In the genomic region with DNA sequence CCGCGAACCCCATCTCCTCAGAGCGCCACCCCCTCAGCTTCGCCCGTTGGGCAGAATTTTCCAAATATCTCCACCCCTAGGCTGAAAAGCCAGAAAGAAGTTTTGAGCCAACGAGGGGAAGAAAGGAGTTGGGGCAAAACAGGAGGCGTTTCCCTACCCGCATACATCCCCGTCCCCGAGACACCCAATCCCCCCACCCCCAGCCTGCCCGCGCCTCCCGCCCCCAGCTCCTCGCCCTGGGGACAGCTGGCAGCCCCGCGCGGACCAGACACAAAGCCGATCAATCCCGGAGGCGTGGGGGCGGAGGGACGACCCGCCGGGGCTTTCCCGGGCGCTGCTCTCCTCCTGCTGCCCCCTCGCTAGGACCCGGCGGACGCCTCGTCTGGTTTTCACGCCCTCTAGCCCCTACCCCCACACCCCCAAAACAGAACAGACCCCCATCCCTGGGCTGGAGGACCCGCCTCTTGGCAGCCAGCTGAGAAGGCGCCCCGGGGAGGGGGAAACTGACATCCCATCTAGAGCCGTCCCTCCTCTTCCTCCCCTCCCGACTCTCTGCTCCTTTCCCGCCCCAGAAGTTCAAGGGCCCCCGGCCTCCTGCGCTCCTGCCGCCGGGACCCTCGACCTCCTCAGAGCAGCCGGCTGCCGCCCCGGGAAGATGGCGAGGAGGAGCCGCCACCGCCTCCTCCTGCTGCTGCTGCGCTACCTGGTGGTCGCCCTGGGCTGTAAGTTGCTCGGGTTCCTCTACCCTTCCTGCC, we compare ENCODE assay signal across 8 cellular contexts. TPM values are rescaled to one million over a fixed set of nuclear protein-coding genes. Genes with fewer than 3 reads are reported as not detected.
DNase-seq lines count a peak whose midpoint lies in the region; ATAC-seq and TF ChIP-seq lines count a peak whose summit lies in the region.

A gene with protein sequence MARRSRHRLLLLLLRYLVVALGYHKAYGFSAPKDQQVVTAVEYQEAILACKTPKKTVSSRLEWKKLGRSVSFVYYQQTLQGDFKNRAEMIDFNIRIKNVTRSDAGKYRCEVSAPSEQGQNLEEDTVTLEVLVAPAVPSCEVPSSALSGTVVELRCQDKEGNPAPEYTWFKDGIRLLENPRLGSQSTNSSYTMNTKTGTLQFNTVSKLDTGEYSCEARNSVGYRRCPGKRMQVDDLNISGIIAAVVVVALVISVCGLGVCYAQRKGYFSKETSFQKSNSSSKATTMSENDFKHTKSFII (plus strand): TSS at position 92 of the 755 bp plus-strand sequence. CDS start 564 bp downstream, at position 656.

- H3K27me3 ChIP-seq in cardiac muscle cell (peaks cover 52% of the 10 kb centered on the region), parathyroid adenoma (ENCODE audit: control insufficient read depth, insufficient read depth, low read length) (no peaks in the 10 kb centered on the region)

- H2AFZ ChIP-seq in OCI-LY7 (ENCODE audit: low read length) (peak within 1 kb of the TSS; percentile 87), parathyroid adenoma (peak within 1 kb of the TSS; percentile 88)

- peaks cover 22% of the 10 kb centered on the region for H3K4me1 Mint-ChIP-seq in activated naive CD4-positive, alpha-beta T cell treated with anti-CD3 and anti-CD28 coated beads, Interleukin-2, amount 50 U/mL, for 24 hours

- H3K4me2 ChIP-seq in OCI-LY7 (ENCODE audit: low read length) (peak within 1 kb of the TSS; percentile 92), parathyroid adenoma (ENCODE audit: low read length) (peak within 1 kb of the TSS; percentile 77)

- intact Hi-C loops in OCI-LY7 (cut with micrococcal nuclease; ENCODE audit: unreplicated experiment): loop anchor here (1.0 to 5.0 kb wide), 3 partner anchors 31 to 95 kb away; a partner anchor contains a TSS

- H3K36me3 ChIP-seq in OCI-LY7 (ENCODE audit: insufficient read depth, low read length) (no peaks in the 10 kb centered on the region), cardiac muscle cell (no peaks in the 10 kb centered on the region), parathyroid adenoma (ENCODE audit: control insufficient read depth, insufficient read depth, low read length) (no peaks in the 10 kb centered on the region)

- H3K27me3 Mint-ChIP-seq in activated naive CD4-positive, alpha-beta T cell treated with anti-CD3 and anti-CD28 coated beads, Interleukin-2, amount 50 U/mL, for 24 hours: peaks cover 35% of the 10 kb centered on the region

- TF ChIP-seq CTCF in OCI-LY7 (conservative IDR thresholded peaks at IDR 0.05; ENCODE audit: low read length): 0 out of 2 replicates have a peak, but pooled peaks have one; percentile 46
- no peak for TF ChIP-seq CTCF in cardiac muscle cell (IDR thresholded peaks at IDR 0.05; ENCODE audit: low read depth, low read length)
- TF ChIP-seq CTCF in parathyroid adenoma (IDR thresholded peaks at IDR 0.05): peak; percentile 31

- H3K4me3 Mint-ChIP-seq in activated naive CD4-positive, alpha-beta T cell treated with anti-CD3 and anti-CD28 coated beads, Interleukin-2, amount 50 U/mL, for 24 hours: peak within 1 kb of the TSS; percentile 78

- no peak within 1 kb of the TSS for H3K27ac Mint-ChIP-seq in activated naive CD4-positive, alpha-beta T cell treated with anti-CD3 and anti-CD28 coated beads, Interleukin-2, amount 50 U/mL, for 24 hours

- no TSS peak for BruUV-seq in OCI-LY7 (replicated peaks; lab: Mats Ljungman, UMichigan)

- no peaks in the 10 kb centered on the region for H3K36me3 Mint-ChIP-seq in activated naive CD4-positive, alpha-beta T cell treated with anti-CD3 and anti-CD28 coated beads, Interleukin-2, amount 50 U/mL, for 24 hours

- H3K9me3 ChIP-seq in OCI-LY7 (ENCODE audit: low read length) (no peaks in the 10 kb centered on the region), cardiac muscle cell (ENCODE audit: low read depth) (no peaks in the 10 kb centered on the region), parathyroid adenoma (ENCODE audit: control insufficient read depth, low read length) (no peaks in the 10 kb centered on the region)

- H3K79me2 ChIP-seq in OCI-LY7 (ENCODE audit: insufficient read depth, low read depth, low read length): no peaks in the 10 kb centered on the region
- no peaks in the 10 kb centered on the region for H3K79me2 ChIP-seq in parathyroid adenoma

- CTCF ChIA-PET in OCI-LY7 (lab: Charles Lee; ENCODE audit: unreplicated experiment): interaction anchor here (0.6 kb wide), 1 partner anchor 18 kb away, joined by 3 read pairs; no protein-coding TSS in a partner anchor

- H3K4me1 ChIP-seq in OCI-LY7 (ENCODE audit: insufficient read depth, low read length, poor library complexity, severe bottlenecking) (peaks cover 19% of the 10 kb centered on the region), cardiac muscle cell (ENCODE audit: low read depth) (peaks cover 3% of the 10 kb centered on the region), parathyroid adenoma (peaks cover 2% of the 10 kb centered on the region)

- no peaks in the 10 kb centered on the region; the same call in 1 of the 2 replicates for H4K20me1 ChIP-seq in OCI-LY7 (ENCODE audit: insufficient read depth, low read length)

- H3K9me3 Mint-ChIP-seq in activated naive CD4-positive, alpha-beta T cell treated with anti-CD3 and anti-CD28 coated beads, Interleukin-2, amount 50 U/mL, for 24 hours: no peaks in the 10 kb centered on the region

- peak within 1 kb of the TSS; percentile 70 for H3K4me3 ChIP-seq in OCI-LY7 (ENCODE audit: low read depth, low read length, poor library complexity, severe bottlenecking)
- peak within 1 kb of the TSS; percentile 82 for H3K4me3 ChIP-seq in cardiac muscle cell
- H3K4me3 ChIP-seq in parathyroid adenoma (ENCODE audit: low read depth, low read length): peak within 1 kb of the TSS; percentile 63

- peak; percentile 54 for ATAC-seq in HG02970 (IDR thresholded peaks at IDR 0.05; ENCODE audit: low FRiP score, unreplicated experiment)

- POLR2A ChIA-PET in OCI-LY7 (lab: Charles Lee): interaction anchor here (0.7 to 1.9 kb wide), 6 partner anchors 8 to 118 kb away, joined by 3 to 7 read pairs (median 4); no protein-coding TSS in a partner anchor

- H3K27ac ChIP-seq in OCI-LY7 (ENCODE audit: low read depth, low read length, poor library complexity, severe bottlenecking) (no peak within 1 kb of the TSS), cardiac muscle cell (no peak within 1 kb of the TSS), parathyroid adenoma (peak within 1 kb of the TSS; percentile 43)

- DNase-seq in NOMO-1 treated with DMSO at 0.1 percent for 48 hours (lab: John Stamatoyannopoulos, UW; ENCODE audit: unreplicated experiment): peak; percentile 14
- DNase-seq in NOMO-1 treated with dmso at 0.1 percent for 144 hours (lab: John Stamatoyannopoulos, UW; ENCODE audit: unreplicated experiment): no peak
- peak; percentile 56 for DNase-seq in OCI-LY7 (ENCODE audit: low spot score)
- peak; percentile 19 to 57 for DNase-seq in cardiac muscle cell (ENCODE audit: low read depth in 1 of 2, low spot score in 1 of 2)
- no peak for DNase-seq in NCI-H2196 (lab: John Stamatoyannopoulos, UW; ENCODE audit: unreplicated experiment)

- H3K9ac ChIP-seq in parathyroid adenoma: no peak within 1 kb of the TSS

- no peaks in the 10 kb centered on the region for H3K9me2 ChIP-seq in OCI-LY7 (ENCODE audit: insufficient read depth, low read length)

RNA-seq across cellular contexts. Expression of the gene that starts here (rescaled TPM):
- total RNA-seq in OCI-LY7 (2014; rRNA removed; shearing (Covaris generic)): 0.36 and 1.2 TPM in 2 replicates
- total RNA-seq in OCI-LY7 (2022) (1.4 and 1.7 TPM in 2 replicates), cardiac muscle cell (0.63 and 1.3 TPM in 2 replicates)
- polyA plus RNA-seq in cardiac muscle cell: 1.4 and 3.1 TPM in 2 replicates

Comparison
In these comparisons a context has a peak if more than half of its experiments do, and no peak if none do; other contexts are left out.
1. DNase-seq: peak in NOMO-1 treated with DMSO at 0.1 percent for 48 hours (single experiment), OCI-LY7 (single experiment) and cardiac muscle cell (2 of 2); none in NOMO-1 treated with dmso at 0.1 percent for 144 hours (single experiment) and NCI-H2196 (single experiment).
2. Peak in every context shown above with its lines, with median percentiles within 50 percentile points of each other: H3K4me3 ChIP-seq.